Comparison of ENCODE assay signal across 8 cellular contexts in the genomic region with DNA sequence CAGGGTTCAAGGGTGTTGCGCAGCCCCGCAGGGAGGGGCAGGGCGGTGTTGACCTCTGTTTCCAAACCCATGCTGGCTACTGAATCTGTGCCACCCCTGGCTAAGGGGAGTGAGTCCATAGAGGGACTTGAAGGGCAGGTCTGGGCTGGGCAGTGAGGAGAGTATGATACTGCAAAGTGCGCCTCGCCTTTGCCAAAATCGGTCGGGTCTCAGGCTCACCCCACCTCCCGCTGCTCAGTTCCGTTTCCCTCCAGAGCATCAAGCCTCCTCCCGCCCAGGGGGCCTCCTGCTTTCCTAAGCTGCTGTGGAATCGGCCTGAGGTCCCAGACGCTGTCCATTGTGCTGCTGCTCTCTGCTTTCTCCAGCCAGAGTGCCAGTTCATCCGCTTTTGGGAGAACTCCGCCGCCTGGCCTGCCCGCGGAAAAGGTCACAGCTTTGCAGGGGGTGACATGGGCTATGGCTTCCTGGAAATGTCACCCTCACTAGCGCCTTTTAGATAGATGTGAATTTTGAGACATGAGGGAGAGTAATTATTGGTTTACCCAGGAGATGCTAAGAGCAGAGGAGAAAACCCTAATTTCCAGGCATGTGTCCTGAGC.
DNase-seq lines count a peak whose midpoint lies in the region; ATAC-seq and TF ChIP-seq lines count a peak whose summit lies in the region.

No MANE protein-coding gene starts in this region.

- TF ChIP-seq CTCF in AG04449 (IDR thresholded peaks at IDR 0.05; ENCODE audit: insufficient read depth, low read length, missing control alignments) (no peak), gastrocnemius medialis (IDR thresholded peaks at IDR 0.05 in 4 of 5, conservative IDR thresholded peaks at IDR 0.05 in 1 of 5) (no peak)

- no peaks in the 10 kb centered on the region for H3K9me3 ChIP-seq in adipocyte (ENCODE audit: control insufficient read depth, low read length)
- no peaks in the 10 kb centered on the region for H3K9me3 ChIP-seq in gastrocnemius medialis

- no peak for TF ChIP-seq POLR2A in gastrocnemius medialis (IDR thresholded peaks at IDR 0.05)

- POLR2A ChIA-PET in AG04449 (lab: Yijun Ruan, JAX), result interaction anchor here (0.6 to 1.4 kb wide), 4 partner anchors 11 to 131 kb away, joined by 3 to 5 read pairs (median 3); no protein-coding TSS in a partner anchor

- CTCF ChIA-PET in AG04449 (lab: Yijun Ruan, JAX), result interaction anchor here (0.8 to 1.0 kb wide), 2 partner anchors 11 to 1866 kb away, joined by 3 read pairs; no protein-coding TSS in a partner anchor

- H3K4me1 ChIP-seq in adipocyte (ENCODE audit: control insufficient read depth, insufficient read depth, low read length), result peaks cover 25% of the 10 kb centered on the region
- H3K4me1 ChIP-seq in gastrocnemius medialis, result peaks cover 28 to 31% of the 10 kb centered on the region in 2 donors

- intact Hi-C loops in gastrocnemius medialis (cut with DNase I; ENCODE audit: low total_unique reads), result loop anchor here (5.0 kb wide), 2 partner anchors 117 to 1418 kb away; a partner anchor contains a TSS

- no peak for DNase-seq in AG04449 (ENCODE audit: low read depth, low spot score)
- no peak for DNase-seq in Jurkat, Clone E6-1 (ENCODE audit: low read depth, low spot score)
- peak; percentile 74 for DNase-seq in adipocyte (ENCODE audit: low read depth)
- DNase-seq in hepatic stellate cell (ENCODE audit: low spot score), result peak; percentile 49
- DNase-seq in gastrocnemius medialis, result no peak

- H3K4me3 ChIP-seq in AG04449 (ENCODE audit: low read depth, low read length), result peak overlapping the region; percentile 99
- H3K4me3 ChIP-seq in Jurkat, Clone E6-1 (ENCODE audit: low read length), result peak overlapping the region; percentile 80
- peak overlapping the region; percentile 96 for H3K4me3 ChIP-seq in adipocyte (ENCODE audit: low read length)
- H3K4me3 ChIP-seq in gastrocnemius medialis, result peak overlapping the region; percentile 72 to 96 (median 84)

- in situ Hi-C loops in gastrocnemius medialis (cut with MboI; ENCODE audit: low sequenced_read_pairs in 4 of 4), result no loop called here

- H3K36me3 ChIP-seq in adipocyte (ENCODE audit: control insufficient read depth, insufficient read depth, low read length, severe bottlenecking) (peaks cover 4% of the 10 kb centered on the region), gastrocnemius medialis (peaks cover 0 to 6% of the 10 kb centered on the region in 2 donors)

- H3K27ac ChIP-seq in gastrocnemius medialis, result peak overlapping the region; percentile 87 to 97 (median 94)

- no peaks in the 10 kb centered on the region for H3K27me3 ChIP-seq in adipocyte (replicated peaks; ENCODE audit: control insufficient read depth, insufficient read depth, low read length)
- no peaks in the 10 kb centered on the region for H3K27me3 ChIP-seq in gastrocnemius medialis

- H3K9ac ChIP-seq in adipocyte (ENCODE audit: low read length), result peak overlapping the region; percentile 94

- ATAC-seq in GM19035 (IDR thresholded peaks at IDR 0.05; ENCODE audit: unreplicated experiment) (peak; percentile 6), gastrocnemius medialis (no peak), GM19455 (IDR thresholded peaks at IDR 0.05; ENCODE audit: unreplicated experiment) (no peak), GM18498 (IDR thresholded peaks at IDR 0.05; ENCODE audit: unreplicated experiment) (no peak)

Comparison
In these comparisons a context has a peak if more than half of its experiments do, and no peak if none do; other contexts are left out.
1. DNase-seq: peak in adipocyte (single experiment) and hepatic stellate cell (single experiment); none in AG04449 (single experiment), Jurkat, Clone E6-1 (single experiment) and gastrocnemius medialis (0 of 2).
2. Peak in every context shown above with its lines, with median percentiles within 50 percentile points of each other: H3K4me3 ChIP-seq.